Comparison of ENCODE assay signal across 9 cellular contexts in the genomic region with DNA sequence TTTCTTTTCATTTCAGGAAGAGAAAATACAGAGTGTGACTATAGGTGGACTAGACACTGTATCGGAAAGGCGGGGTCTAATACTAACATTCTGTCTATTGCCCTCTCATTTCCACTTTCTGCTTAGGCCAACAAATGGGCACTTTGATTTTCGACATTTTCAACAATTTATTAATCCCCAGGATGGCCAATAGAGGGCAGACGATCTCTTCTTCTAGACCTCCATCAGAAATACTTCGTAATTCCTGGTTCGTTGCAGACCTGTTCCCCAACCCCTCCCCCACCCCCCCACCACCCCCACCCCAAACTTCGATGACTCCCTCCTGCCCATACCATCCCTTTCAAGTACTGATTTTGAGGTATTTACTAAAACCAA. TPM values are rescaled to one million over a fixed set of nuclear protein-coding genes. Genes with fewer than 3 reads are reported as not detected.
A peak's percentile ranks its signal among the peaks of the same experiment; 100 is the strongest.
DNase-seq lines count a peak whose midpoint lies in the region; ATAC-seq and TF ChIP-seq lines count a peak whose summit lies in the region.
"Had no signal": no experiment of that assay in that cellular context is flagged by ENCODE, and none has a peak within 500 bp of the region (broad histone marks: within the 10 kb centered on the region; RNA-seq: fewer than 3 reads in every experiment).

No MANE protein-coding gene starts in this region.

- H3K4me1 ChIP-seq in fibroblast of lung (ENCODE audit: control insufficient read depth, extremely low read depth, insufficient read depth, low read length) (peaks cover 5% of the 10 kb centered on the region), smooth muscle cell (ENCODE audit: low read depth) (no peaks in the 10 kb centered on the region)

- H3K36me3 ChIP-seq in fibroblast of lung (ENCODE audit: control insufficient read depth, insufficient read depth, low read length), result no peaks in the 10 kb centered on the region
- no peaks in the 10 kb centered on the region for H3K36me3 ChIP-seq in smooth muscle cell (ENCODE audit: low read depth)

- H3K79me2 ChIP-seq in fibroblast of lung (ENCODE audit: control insufficient read depth, insufficient read depth, low read length), result peaks cover 31% of the 10 kb centered on the region
- no peaks in the 10 kb centered on the region for H3K79me2 ChIP-seq in smooth muscle cell (ENCODE audit: low read depth)

- peaks cover 13% of the 10 kb centered on the region for H3F3A ChIP-seq in smooth muscle cell (ENCODE audit: low read depth)

- peak; percentile 56 to 64 for TF ChIP-seq CTCF in fibroblast of lung (conservative IDR thresholded peaks at IDR 0.05 in 1 of 2, IDR thresholded peaks at IDR 0.05 in 1 of 2; ENCODE audit: low read depth in 1 of 2, low read length in 2 of 2)
- peak; percentile 58 for TF ChIP-seq CTCF in smooth muscle cell (IDR thresholded peaks at IDR 0.05; ENCODE audit: borderline replicate concordance, insufficient read depth, poor library complexity, severe bottlenecking)

- H2AFZ ChIP-seq in fibroblast of lung (ENCODE audit: low read length) (no peak overlapping the region), smooth muscle cell (ENCODE audit: low read depth) (no peak overlapping the region)

- no peak for ATAC-seq in HG02840 (IDR thresholded peaks at IDR 0.05; ENCODE audit: low FRiP score, unreplicated experiment)
- no peak for ATAC-seq in HG03571 (IDR thresholded peaks at IDR 0.05; ENCODE audit: unreplicated experiment)

- H3K4me3 ChIP-seq in fibroblast of lung (replicated peaks in 1 of 4; ENCODE audit: control extremely low read depth in 1 of 4, insufficient read depth in 1 of 4, low read depth in 3 of 4, low read length in 4 of 4) (no peak overlapping the region), smooth muscle cell (no peak overlapping the region)
- H3K4me3 ChIP-seq: SK-N-MC had no signal

- H3K4me2 ChIP-seq in fibroblast of lung (ENCODE audit: extremely low read depth, insufficient read depth, low read length) (peak overlapping the region; percentile 6), smooth muscle cell (no peak overlapping the region)

- 3% methylated on average over 7 of the region's 7 CpGs for WGBS in smooth muscle cell (ENCODE audit: low lambda C conversion rate)

- no peaks in the 10 kb centered on the region for H3K9me3 ChIP-seq in fibroblast of lung (ENCODE audit: control insufficient read depth, insufficient read depth, low read depth, low read length)
- no peaks in the 10 kb centered on the region for H3K9me3 ChIP-seq in smooth muscle cell (replicated peaks; ENCODE audit: low read depth)

- DNase-seq in DMS114 treated with DMSO at 0.1 percent for 48 hours (lab: John Stamatoyannopoulos, UW; ENCODE audit: unreplicated experiment) (peak; percentile 61), HT-29 (ENCODE audit: low spot score) (peak; percentile 53), RPMI8226 (peak; percentile 64), fibroblast of lung (ENCODE audit: low read depth in 2 of 2) (peak; percentile 48 to 73), smooth muscle cell (lab: John Stamatoyannopoulos, UW; ENCODE audit: unreplicated experiment) (no peak), HK-2 (ENCODE audit: unreplicated experiment) (no peak)

- H4K20me1 ChIP-seq in fibroblast of lung (ENCODE audit: control insufficient read depth, extremely low read depth, insufficient read depth, low read length) (no peaks in the 10 kb centered on the region), smooth muscle cell (ENCODE audit: low read depth) (no peaks in the 10 kb centered on the region)

- no peak overlapping the region for H3K27ac ChIP-seq in fibroblast of lung (ENCODE audit: insufficient read depth, low read length)
- H3K27ac ChIP-seq in smooth muscle cell (ENCODE audit: low read depth), result no peak overlapping the region
- H3K27ac ChIP-seq: SK-N-MC had no signal

- H3K9ac ChIP-seq in fibroblast of lung (ENCODE audit: insufficient read depth, low read length) (no peak overlapping the region), smooth muscle cell (ENCODE audit: low read depth) (no peak overlapping the region)

- no peaks in the 10 kb centered on the region for H3K27me3 ChIP-seq in fibroblast of lung (ENCODE audit: control insufficient read depth, insufficient read depth, low read length)
- H3K27me3 ChIP-seq in smooth muscle cell (ENCODE audit: low read depth), result no peaks in the 10 kb centered on the region

RNA-seq across cellular contexts. Expression of gene CRIM1, which starts 3.6 kb away (rescaled TPM):
- 14.6 and 21.7 TPM in 2 replicates for total RNA-seq in HT-29 (2014; rRNA removed; shearing (Covaris generic))
- total RNA-seq in fibroblast of lung (135 and 364 TPM in 2 replicates), smooth muscle cell (28.0 and 32.8 TPM in 2 replicates)
- polyA plus RNA-seq in fibroblast of lung (231 and 661 TPM in 2 replicates), smooth muscle cell (10.1 and 15.7 TPM in 2 replicates)
- 157 and 490 TPM in 2 replicates for polyA plus RNA-seq in fibroblast of lung (2012)
- polyA minus RNA-seq in fibroblast of lung (ENCODE audit: low replicate concordance), result 1,375 and 3,102 TPM in 2 replicates

Comparison
In these comparisons a context has a peak if more than half of its experiments do, and no peak if none do; other contexts are left out.
1. DNase-seq: peak in DMS114 treated with DMSO at 0.1 percent for 48 hours (single experiment), HT-29 (single experiment), RPMI8226 (single experiment) and fibroblast of lung (2 of 2); none in smooth muscle cell (single experiment) and HK-2 (single experiment).